9 cellular contexts compared by ENCODE assay signal in genomic region chr1:181423301-181423918, GRCh38. TPM values are rescaled to one million over a fixed set of nuclear protein-coding genes. Genes with fewer than 3 reads are reported as not detected.
A peak's percentile ranks its signal among the peaks of the same experiment; 100 is the strongest.
DNase-seq lines count a peak whose midpoint lies in the region; ATAC-seq and TF ChIP-seq lines count a peak whose summit lies in the region.
"Had no signal": no experiment of that assay in that cellular context is flagged by ENCODE, and none has a peak within 500 bp of the region (broad histone marks: within the 10 kb centered on the region; RNA-seq: fewer than 3 reads in every experiment).

No MANE protein-coding gene starts in this region.

- H3K27me3 ChIP-seq in WERI-Rb-1 (ENCODE audit: insufficient read depth, low read depth, severe bottlenecking) (no peaks in the 10 kb centered on the region), spleen (replicated peaks in 1 of 7) (peaks cover 0 to 36% (median 7%) of the 10 kb centered on the region in 7 donors)
- H3K27me3 ChIP-seq: upper lobe of left lung had no signal

- H3K27ac ChIP-seq in WERI-Rb-1: no peak overlapping the region
- no peak overlapping the region for H3K27ac ChIP-seq in spleen
- H3K27ac ChIP-seq: upper lobe of left lung had no signal

- H3K27ac Mint-ChIP-seq in CD14-positive monocyte: no peak overlapping the region

- no peaks in the 10 kb centered on the region for H3K36me3 Mint-ChIP-seq in CD14-positive monocyte

- no peak for TF ChIP-seq POLR2A in spleen (IDR thresholded peaks at IDR 0.05)

- intact Hi-C loops in CD14-positive monocyte (cut with micrococcal nuclease): no loop called here
- intact Hi-C loops in spleen (cut with DNase I; ENCODE audit: low total_unique reads): no loop called here

- no peaks in the 10 kb centered on the region for H3K9me3 ChIP-seq in WERI-Rb-1 (ENCODE audit: severe bottlenecking)
- H3K9me3 ChIP-seq in spleen: no peaks in the 10 kb centered on the region
- H3K9me3 ChIP-seq: upper lobe of left lung had no signal

- H3K4me1 ChIP-seq in spleen: peaks cover 0 to 8% (median 1%) of the 10 kb centered on the region in 6 donors
- H3K4me1 ChIP-seq: upper lobe of left lung had no signal

- H3K4me1 Mint-ChIP-seq in CD14-positive monocyte: peaks cover 7% of the 10 kb centered on the region

- 31 to 44% (median 35%) methylated on average over 4 of the region's 4 CpGs for WGBS in spleen, 5 donors

- peak in 5 of 6 experiments; percentile 3 to 46 (median 22) for DNase-seq in stimulated activated naive CD4-positive, alpha-beta T cell (lab: John Stamatoyannopoulos, UW)
- no peak for DNase-seq in stimulated activated naive CD4-positive, alpha-beta T cell treated with Interleukin-2 at 50 U/mL for 16 hours (lab: John Stamatoyannopoulos, UW)
- DNase-seq in NCI-H1105 treated with DMSO at 0.1 percent for 48 hours (lab: John Stamatoyannopoulos, UW): peak; percentile 63
- peak; percentile 28 for DNase-seq in WERI-Rb-1
- peak; percentile 46 for DNase-seq in pons (ENCODE audit: low spot score)
- no peak for DNase-seq in CD14-positive monocyte (ENCODE audit: low spot score)
- DNase-seq in spleen: no peak

- TF ChIP-seq CTCF in WERI-Rb-1 (IDR thresholded peaks at IDR 0.05; ENCODE audit: low read depth, low read length) (peak; percentile 23; the same call in 1 of the 2 replicates), CD14-positive monocyte (IDR thresholded peaks at IDR 0.05) (no peak), spleen (IDR thresholded peaks at IDR 0.05 in 8 of 11, conservative IDR thresholded peaks at IDR 0.05 in 3 of 11) (peak in 2 of 11 experiments; percentile 7 to 23)

- no peak overlapping the region for H3K4me3 ChIP-seq in WERI-Rb-1 (ENCODE audit: low read depth, low read length)
- no peak overlapping the region for H3K4me3 ChIP-seq in spleen
- H3K4me3 ChIP-seq: upper lobe of left lung had no signal

- H3K4me3 Mint-ChIP-seq in CD14-positive monocyte: no peak overlapping the region

- no peaks in the 10 kb centered on the region for H3K36me3 ChIP-seq in WERI-Rb-1
- H3K36me3 ChIP-seq in spleen: no peaks in the 10 kb centered on the region
- H3K36me3 ChIP-seq: upper lobe of left lung had no signal

- peaks cover 5 to 17% (median 10%) of the 10 kb centered on the region in 3 donors for H3K27me3 Mint-ChIP-seq in CD14-positive monocyte (ENCODE audit: low read depth in 3 of 3)

- peaks cover 0 to 3% (median 0%) of the 10 kb centered on the region in 7 donors for H3K9me3 Mint-ChIP-seq in CD14-positive monocyte

- ATAC-seq in esophagus mucosa: peak; percentile 55

RNA-seq across cellular contexts. Expression of gene CACNA1E, which starts 59.9 kb away (rescaled TPM):
- total RNA-seq in esophagus mucosa (0.04 TPM), spleen (1 to 10 TPM in 5 of 7 donors, under 1 TPM in 2; 0.70 to 6.1 (median 2.0) TPM)
- polyA plus RNA-seq in CD14-positive monocyte (not detected), spleen (under 1 TPM; 0.02 to 0.09 (median 0.06) TPM)

Comparison
In these comparisons a context has a peak if more than half of its experiments do, and no peak if none do; other contexts are left out.
1. DNase-seq: peak in stimulated activated naive CD4-positive, alpha-beta T cell (5 of 6), NCI-H1105 treated with DMSO at 0.1 percent for 48 hours (single experiment), WERI-Rb-1 (single experiment) and pons (single experiment); none in stimulated activated naive CD4-positive, alpha-beta T cell treated with Interleukin-2 at 50 U/mL for 16 hours (single experiment), CD14-positive monocyte (single experiment) and spleen (single experiment).